ENCODE assay signal across 10 cellular contexts in genomic region chr5:145689235-145689634, GRCh38.
DNase-seq lines count a peak whose midpoint lies in the region; ATAC-seq lines count a peak whose summit lies in the region.
"Had no signal": no experiment of that assay in that cellular context is flagged by ENCODE, and none has a peak within 500 bp of the region (broad histone marks: within the 10 kb centered on the region; RNA-seq: fewer than 3 reads in every experiment).

No MANE protein-coding gene starts in this region.

- peak; percentile 86 for ATAC-seq in GM18868 (IDR thresholded peaks at IDR 0.05; ENCODE audit: unreplicated experiment)
- ATAC-seq in HG02610 (IDR thresholded peaks at IDR 0.05; ENCODE audit: unreplicated experiment): peak; percentile 60
- ATAC-seq: GM23338 had no signal

- no peaks in the 10 kb centered on the region for H4K20me1 ChIP-seq in Karpas-422 (ENCODE audit: insufficient read depth, low read depth, low read length)

- H3K79me2 ChIP-seq in Karpas-422 (ENCODE audit: low read length): no peaks in the 10 kb centered on the region

- no peaks in the 10 kb centered on the region for H3K9me3 ChIP-seq in Karpas-422 (ENCODE audit: low read length)

- no peak overlapping the region for H3K9ac ChIP-seq in Karpas-422 (ENCODE audit: low read length)

- no peaks in the 10 kb centered on the region for H3K9me2 ChIP-seq in Karpas-422 (replicated peaks; ENCODE audit: insufficient read depth, low read length)

- no peak overlapping the region for H3K27ac ChIP-seq in Karpas-422 (ENCODE audit: low read length)

- H3K27me3 ChIP-seq in Karpas-422 (ENCODE audit: low read length): no peaks in the 10 kb centered on the region

- DNase-seq in Karpas-422: peak; percentile 57
- peak; percentile 90 for DNase-seq in medulla oblongata (ENCODE audit: extremely low spot score)
- no peak for DNase-seq in activated naive CD4-positive, alpha-beta T cell treated with Interleukin-2 at 50 U/mL for 16 hours
- DNase-seq in NCI-H748 (lab: John Stamatoyannopoulos, UW; ENCODE audit: unreplicated experiment): no peak
- no peak for DNase-seq in DMS153 treated with DMSO at 0.1 percent for 48 hours (lab: John Stamatoyannopoulos, UW; ENCODE audit: unreplicated experiment)
- DNase-seq in HUDEP-2 (lab: John Stamatoyannopoulos, UW; ENCODE audit: unreplicated experiment in 76 of 76): no peak
- DNase-seq: NCI-H1092 had no signal

- no peak overlapping the region for H3K4me3 ChIP-seq in Karpas-422 (ENCODE audit: low read length)
- H3K4me3 ChIP-seq: GM23338 had no signal

- no peaks in the 10 kb centered on the region for H3K36me3 ChIP-seq in Karpas-422 (ENCODE audit: insufficient read depth, low read length)

- no peaks in the 10 kb centered on the region for H3K4me1 ChIP-seq in Karpas-422 (ENCODE audit: low read length)

- H3K4me2 ChIP-seq in Karpas-422 (ENCODE audit: low read depth, low read length, poor library complexity, severe bottlenecking): no peak overlapping the region
- H3K4me2 ChIP-seq: GM23338 had no signal

- H2AFZ ChIP-seq in Karpas-422 (ENCODE audit: low read length): no peak overlapping the region
- H2AFZ ChIP-seq: GM23338 had no signal

Comparison
In these comparisons a context has a peak if more than half of its experiments do, and no peak if none do; other contexts are left out.
1. DNase-seq: peak in Karpas-422 (single experiment) and medulla oblongata (single experiment); none in activated naive CD4-positive, alpha-beta T cell treated with Interleukin-2 at 50 U/mL for 16 hours (single experiment), NCI-H748 (single experiment), DMS153 treated with DMSO at 0.1 percent for 48 hours (single experiment) and HUDEP-2 (0 of 76).